In the genomic region with DNA sequence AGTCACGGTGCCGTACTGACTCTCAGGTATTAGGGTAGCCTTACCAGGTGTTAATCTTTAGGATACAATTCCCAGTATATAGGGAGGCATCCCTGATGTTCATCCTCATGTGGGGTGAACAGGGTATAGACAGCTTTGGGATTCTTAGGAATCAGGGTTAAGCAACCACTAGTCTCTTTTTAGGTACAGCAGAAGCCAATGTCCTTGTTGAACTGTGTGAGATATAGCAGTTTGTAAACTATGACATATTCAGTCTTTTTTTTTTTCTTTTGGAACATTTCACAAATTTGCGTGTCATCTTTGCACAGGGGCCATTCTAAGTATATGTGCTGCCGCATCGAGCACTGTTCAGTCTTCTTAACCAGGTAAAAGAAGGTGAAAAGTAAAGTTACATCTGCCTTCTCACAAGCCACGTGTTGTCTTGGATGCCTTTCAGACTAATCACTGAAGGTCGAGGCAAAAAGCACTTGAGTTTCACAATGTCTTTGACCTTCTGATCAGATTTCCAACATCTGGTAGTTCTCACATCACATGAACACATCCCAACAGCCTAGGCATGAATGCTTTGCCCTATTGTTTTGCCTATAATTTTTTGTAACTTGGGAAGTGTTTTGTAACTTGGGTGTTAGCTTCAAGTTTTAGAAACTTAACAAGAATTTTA, we compare ENCODE assay signal across 19 cellular contexts. TPM values are rescaled to one million over a fixed set of nuclear protein-coding genes. Genes with fewer than 3 reads are reported as not detected.
A peak's percentile ranks its signal among the peaks of the same experiment; 100 is the strongest.
DNase-seq lines count a peak whose midpoint lies in the region; TF ChIP-seq lines count a peak whose summit lies in the region.
"Had no signal": no experiment of that assay in that cellular context is flagged by ENCODE, and none has a peak within 500 bp of the region (broad histone marks: within the 10 kb centered on the region; RNA-seq: fewer than 3 reads in every experiment).

No MANE protein-coding gene starts in this region.

- CTCF ChIA-PET in AG04450 (lab: Charles Lee): interaction anchor here (2.3 kb wide), 1 partner anchor 366 kb away, joined by 7 read pairs; no protein-coding TSS in a partner anchor

- DNase-seq in AG04450 (ENCODE audit: low read depth, low spot score) (peak; percentile 44), HFF-Myc (ENCODE audit: extremely low read depth, low read depth) (peak; percentile 62), dedifferentiated amniotic fluid mesenchymal stem cell (ENCODE audit: extremely low spot score) (peak; percentile 36), hepatocyte (ENCODE audit: low spot score) (no peak), T-helper 2 cell (no peak), BE2C (no peak), CD1c-positive myeloid dendritic cell (ENCODE audit: extremely low spot score) (no peak)
- DNase-seq in stimulated activated CD4-positive, alpha-beta T cell treated with anti-CD3 and anti-CD28 coated beads, Interleukin-4, amount 100 ng/mL, for 24 hours: no peak
- DNase-seq: activated CD4-positive, alpha-beta T cell treated with anti-CD3 and anti-CD28 coated beads, Interleukin-2, amount 50 U/mL, for 1 hour; heart right ventricle; KG1; kidney; midbrain; NCI-H1105 treated with DMSO at 0.1 percent for 48 hours; NCI-H345; SIG-M5; sigmoid colon had no signal

- H3K79me2 ChIP-seq in hepatocyte: no peaks in the 10 kb centered on the region

- no peak overlapping the region for H2AFZ ChIP-seq in hepatocyte

- H3K27ac ChIP-seq in AG04450 (ENCODE audit: low read depth, low read length) (peak overlapping the region; percentile 69), hepatocyte (peak overlapping the region; percentile 35)
- H3K27ac ChIP-seq: HL-60, neutrophil had no signal

- H3K27me3 ChIP-seq in AG04450 (ENCODE audit: control insufficient read depth, insufficient read depth, low read length) (no peaks in the 10 kb centered on the region), hepatocyte (no peaks in the 10 kb centered on the region), BE2C (no peaks in the 10 kb centered on the region)
- H3K27me3 ChIP-seq: heart right ventricle, neutrophil, sigmoid colon had no signal

- TF ChIP-seq CTCF in AG04450 (IDR thresholded peaks at IDR 0.05; ENCODE audit: low read depth, low read length) (no peak), HFF-Myc (IDR thresholded peaks at IDR 0.05; ENCODE audit: low read depth, low read length, missing control alignments) (no peak), hepatocyte (IDR thresholded peaks at IDR 0.05; ENCODE audit: poor library complexity) (no peak), BE2C (IDR thresholded peaks at IDR 0.05; ENCODE audit: low read depth, low read length) (no peak)

- POLR2A ChIA-PET in AG04450 (lab: Yijun Ruan, JAX): interaction anchor here (1.1 kb wide), 1 partner anchor 16 kb away, joined by 3 read pairs; no protein-coding TSS in a partner anchor

- no peaks in the 10 kb centered on the region for H3K9me2 ChIP-seq in hepatocyte (replicated peaks; ENCODE audit: insufficient read depth)

- H4K20me1 ChIP-seq in hepatocyte (ENCODE audit: insufficient read depth, poor library complexity, severe bottlenecking): no peaks in the 10 kb centered on the region

- H3K4me2 ChIP-seq in hepatocyte: no peak overlapping the region

- H3K4me3 ChIP-seq in AG04450 (ENCODE audit: low read depth, low read length) (no peak overlapping the region), HFF-Myc (replicated peaks; ENCODE audit: low read depth, low read length) (no peak overlapping the region), hepatocyte (no peak overlapping the region), BE2C (ENCODE audit: low read depth, low read length) (no peak overlapping the region)
- H3K4me3 ChIP-seq: heart right ventricle, sigmoid colon had no signal

- H3K4me1 ChIP-seq in hepatocyte (ENCODE audit: insufficient read depth) (peaks cover 3% of the 10 kb centered on the region), BE2C (no peaks in the 10 kb centered on the region)
- H3K4me1 ChIP-seq: sigmoid colon had no signal

- 82% methylated on average over 7 of the region's 7 CpGs for WGBS in hepatocyte (ENCODE audit: low lambda C conversion rate, missing lambda C conversion rate)

- H3K36me3 ChIP-seq in hepatocyte (replicated peaks; ENCODE audit: insufficient read depth, low read depth) (no peaks in the 10 kb centered on the region), BE2C (peaks cover 18% of the 10 kb centered on the region)
- H3K36me3 ChIP-seq: neutrophil had no signal

- H3K9me3 ChIP-seq in AG04450 (ENCODE audit: control insufficient read depth, insufficient read depth, low read length): no peaks in the 10 kb centered on the region
- H3K9me3 ChIP-seq in hepatocyte (ENCODE audit: low read depth): no peaks in the 10 kb centered on the region
- H3K9me3 ChIP-seq in BE2C: no peaks in the 10 kb centered on the region
- H3K9me3 ChIP-seq: heart right ventricle, neutrophil, sigmoid colon had no signal

RNA-seq across cellular contexts. Expression of gene TSEN2, which starts 17.2 kb away (rescaled TPM):
- polyA plus RNA-seq in AG04450 (2011; rRNA removed) (8.9 and 11.0 TPM in 2 replicates), hepatocyte (17.8 and 23.2 TPM in 2 replicates)
- 13.8 and 17.2 TPM in 2 replicates for polyA minus RNA-seq in AG04450 (2011; rRNA and poly(A)+ RNA removed)
- 7.8 and 9.6 TPM in 2 replicates for total RNA-seq in hepatocyte
- 11.9 TPM for polyA plus RNA-seq in BE2C (2012; ENCODE audit: insufficient read depth, insufficient read length, low read depth)

RNA-seq across cellular contexts. Expression of gene MKRN2OS, which starts 43.8 kb away (rescaled TPM):
- polyA plus RNA-seq in AG04450 (2011; rRNA removed) (not detected in 2 replicates), hepatocyte (2.6 and 3.3 TPM in 2 replicates)
- not detected in 2 replicates for polyA minus RNA-seq in AG04450 (2011; rRNA and poly(A)+ RNA removed)
- 2.8 and 3.0 TPM in 2 replicates for total RNA-seq in hepatocyte
- polyA plus RNA-seq in BE2C (2012; ENCODE audit: insufficient read depth, insufficient read length, low read depth): 0.49 TPM
- total RNA-seq: sigmoid colon had no signal
- polyA plus RNA-seq: heart right ventricle had no signal

RNA-seq across cellular contexts. Expression of gene MKRN2, which starts 55.4 kb away (rescaled TPM):
- polyA plus RNA-seq in AG04450 (2011; rRNA removed): 59.7 and 62.3 TPM in 2 replicates
- polyA minus RNA-seq in AG04450 (2011; rRNA and poly(A)+ RNA removed): 51.4 and 57.4 TPM in 2 replicates
- 29.2 and 30.1 TPM in 2 replicates for total RNA-seq in hepatocyte
- 22.6 and 24.6 TPM in 2 replicates for polyA plus RNA-seq in hepatocyte
- 49.9 TPM for polyA plus RNA-seq in BE2C (2012; ENCODE audit: insufficient read depth, insufficient read length, low read depth)

Comparison
In these comparisons a context has a peak if more than half of its experiments do, and no peak if none do; other contexts are left out.
1. DNase-seq: peak in AG04450 (single experiment), HFF-Myc (single experiment) and dedifferentiated amniotic fluid mesenchymal stem cell (single experiment); none in hepatocyte (single experiment), T-helper 2 cell (0 of 5), stimulated activated CD4-positive, alpha-beta T cell treated with anti-CD3 and anti-CD28 coated beads, Interleukin-4, amount 100 ng/mL, for 24 hours (single experiment), BE2C (single experiment) and CD1c-positive myeloid dendritic cell (single experiment).